14 cellular contexts compared by ENCODE assay signal in the genomic region with DNA sequence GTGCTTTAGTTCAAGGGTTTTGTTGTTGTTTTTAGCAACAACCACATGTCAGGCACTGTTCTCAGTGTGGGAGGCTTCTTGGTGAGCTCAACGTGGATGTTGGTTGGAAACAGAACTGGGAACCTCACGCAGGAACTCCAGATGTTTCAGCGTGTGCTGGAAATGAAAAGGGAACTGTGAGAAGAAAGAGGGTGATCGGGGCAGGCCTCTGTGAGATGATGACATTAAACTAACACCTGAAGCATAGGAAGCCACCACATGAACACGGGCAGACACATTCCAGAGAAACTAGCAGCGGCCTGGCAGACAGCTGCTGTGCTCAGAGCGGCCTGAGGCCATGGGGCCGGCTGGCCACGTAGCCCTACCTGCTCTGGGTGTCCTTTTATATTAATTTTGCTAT.
DNase-seq lines count a peak whose midpoint lies in the region; ATAC-seq and TF ChIP-seq lines count a peak whose summit lies in the region.
"Had no signal": no experiment of that assay in that cellular context is flagged by ENCODE, and none has a peak within 500 bp of the region (broad histone marks: within the 10 kb centered on the region; RNA-seq: fewer than 3 reads in every experiment).

No MANE protein-coding gene starts in this region.

- H3K4me2 ChIP-seq in mammary epithelial cell (ENCODE audit: insufficient read depth, low read depth, low read length) = no peak overlapping the region

- H3K4me1 Mint-ChIP-seq in MCF 10A (ENCODE audit: insufficient read depth, unreplicated experiment) = peaks cover 5% of the 10 kb centered on the region
- peaks cover 5% of the 10 kb centered on the region for H3K4me1 Mint-ChIP-seq in chondrocyte (ENCODE audit: low read depth)
- peaks cover 8 to 12% of the 10 kb centered on the region in 2 donors for H3K4me1 Mint-ChIP-seq in stimulated activated naive B cell treated with anti-CD40 and anti-IgM and Interleukin-4, amounts not matched to agents 10 μg/mL and 1 μg/mL and 100 μg/mL, for 72 hours

- no peak overlapping the region for H2AFZ ChIP-seq in mammary epithelial cell (ENCODE audit: low read depth, low read length)

- H3K9ac ChIP-seq in mammary epithelial cell (ENCODE audit: insufficient read depth, low read length) = no peak overlapping the region

- H4K20me1 ChIP-seq in mammary epithelial cell (ENCODE audit: insufficient read depth, low read length) = no peaks in the 10 kb centered on the region

- 50% methylated on average over 9 of the region's 9 CpGs for WGBS in mammary epithelial cell (ENCODE audit: low coverage, missing lambda C conversion rate)

- no peak for TF ChIP-seq CTCF in mammary epithelial cell (conservative IDR thresholded peaks at IDR 0.05 in 1 of 2, IDR thresholded peaks at IDR 0.05 in 1 of 2; ENCODE audit: extremely low read depth in 1 of 2, insufficient read depth in 1 of 2, low read depth in 1 of 2, low read length in 2 of 2)
- TF ChIP-seq CTCF in MCF 10A (IDR thresholded peaks at IDR 0.05; ENCODE audit: unreplicated experiment) = no peak
- TF ChIP-seq CTCF in chondrocyte (IDR thresholded peaks at IDR 0.05) = no peak

- DNase-seq in mammary epithelial cell (peak; percentile 27), MCF 10A (ENCODE audit: unreplicated experiment) (no peak), chondrocyte (ENCODE audit: low spot score) (no peak), MG63 (no peak), SW 1271 (lab: John Stamatoyannopoulos, UW) (no peak)
- DNase-seq in stimulated activated naive B cell treated with anti-CD40 and anti-IgM and Interleukin-4, amounts not matched to agents 10 μg/mL and 1 μg/mL and 100 μg/mL, for 72 hours = peak; percentile 19
- DNase-seq: effector CD4-positive, alpha-beta T cell; foreskin keratinocyte; GF-D8; NCI-H1694; SIG-M5; T1000 had no signal

- in situ Hi-C loops in mammary epithelial cell (cut with MboI; ENCODE audit: low sequenced_read_pairs in 2 of 2) = no loop called here

- dilution Hi-C loops in mammary epithelial cell (cut with HindIII; ENCODE audit: low sequenced_read_pairs) = loop anchor here (5.0 kb wide), 1 partner anchor 90 kb away; no protein-coding TSS in a partner anchor

- intact Hi-C loops in mammary epithelial cell (cut with micrococcal nuclease) = loop anchor here (2.0 kb wide), 1 partner anchor 17 kb away; no protein-coding TSS in a partner anchor
- intact Hi-C loops in MCF 10A (cut with micrococcal nuclease) = no loop called here

- ATAC-seq in HG02870 (IDR thresholded peaks at IDR 0.05; ENCODE audit: unreplicated experiment) (peak; percentile 49), GM18498 (IDR thresholded peaks at IDR 0.05; ENCODE audit: unreplicated experiment) (no peak)
- peak; percentile 82 to 88 for ATAC-seq in stimulated activated naive B cell treated with anti-CD40 and anti-IgM and Interleukin-4, amounts not matched to agents 10 μg/mL and 1 μg/mL and 100 μg/mL, for 72 hours (replicated peaks)
- ATAC-seq: foreskin keratinocyte had no signal

- POLR2A ChIA-PET in MCF 10A (lab: Yijun Ruan, JAX) = interaction anchor here (0.6 kb wide), 1 partner anchor 66 kb away, joined by 3 read pairs; no protein-coding TSS in a partner anchor

- no peaks in the 10 kb centered on the region for H3K4me1 ChIP-seq in mammary epithelial cell (ENCODE audit: insufficient read depth, low read length)
- H3K4me1 ChIP-seq: foreskin keratinocyte had no signal

- H3K36me3 ChIP-seq in mammary epithelial cell (ENCODE audit: insufficient read depth, low read length) (peaks cover 6% of the 10 kb centered on the region), MG63 (no peaks in the 10 kb centered on the region; the same call in 1 of the 2 replicates)

- CTCF ChIA-PET in mammary epithelial cell (lab: Charles Lee; ENCODE audit: low non-redundant PET) (no interaction called here), MCF 10A (lab: Yijun Ruan, JAX) (interaction anchor here (0.7 to 1.2 kb wide), 2 partner anchors 63 to 156 kb away, joined by 3 read pairs; no protein-coding TSS in a partner anchor)

- H3K79me2 ChIP-seq in mammary epithelial cell (ENCODE audit: insufficient read depth, low read length) = no peaks in the 10 kb centered on the region

- H3K27ac ChIP-seq in mammary epithelial cell (ENCODE audit: insufficient read depth, low read depth, low read length) = no peak overlapping the region
- H3K27ac ChIP-seq: foreskin keratinocyte had no signal

- H3K9me3 ChIP-seq in mammary epithelial cell (replicated peaks; ENCODE audit: insufficient read depth, low read length) (no peaks in the 10 kb centered on the region), MG63 (no peaks in the 10 kb centered on the region)

- H3K9me3 Mint-ChIP-seq in MCF 10A (ENCODE audit: unreplicated experiment) (no peaks in the 10 kb centered on the region), chondrocyte (ENCODE audit: low read depth) (no peaks in the 10 kb centered on the region)
- no peaks in the 10 kb centered on the region for H3K9me3 Mint-ChIP-seq in stimulated activated naive B cell treated with anti-CD40 and anti-IgM and Interleukin-4, amounts not matched to agents 10 μg/mL and 1 μg/mL and 100 μg/mL, for 72 hours

- H3K27ac Mint-ChIP-seq in MCF 10A (ENCODE audit: low read depth, unreplicated experiment) (no peak overlapping the region), chondrocyte (ENCODE audit: unreplicated experiment) (peak overlapping the region; percentile 38)
- peak overlapping the region; percentile 52 for H3K27ac Mint-ChIP-seq in stimulated activated naive B cell treated with anti-CD40 and anti-IgM and Interleukin-4, amounts not matched to agents 10 μg/mL and 1 μg/mL and 100 μg/mL, for 72 hours

- BruUV-seq in mammary epithelial cell (replicated peaks; lab: Mats Ljungman, UMichigan) (no TSS peak), MCF 10A (replicated peaks; lab: Mats Ljungman, UMichigan) (no TSS peak)

- H3K36me3 Mint-ChIP-seq in MCF 10A (ENCODE audit: insufficient read depth, unreplicated experiment) = peaks cover 21% of the 10 kb centered on the region
- H3K36me3 Mint-ChIP-seq in chondrocyte (ENCODE audit: low read depth) = peaks cover 45% of the 10 kb centered on the region
- H3K36me3 Mint-ChIP-seq in stimulated activated naive B cell treated with anti-CD40 and anti-IgM and Interleukin-4, amounts not matched to agents 10 μg/mL and 1 μg/mL and 100 μg/mL, for 72 hours = peaks cover 46 to 72% of the 10 kb centered on the region in 2 donors

- H3K27me3 ChIP-seq in mammary epithelial cell (ENCODE audit: insufficient read depth, low read length) (no peaks in the 10 kb centered on the region), MG63 (no peaks in the 10 kb centered on the region)
- H3K27me3 ChIP-seq: foreskin keratinocyte had no signal

- no peak overlapping the region for H3K4me3 Mint-ChIP-seq in MCF 10A (ENCODE audit: unreplicated experiment)
- H3K4me3 Mint-ChIP-seq in chondrocyte (ENCODE audit: unreplicated experiment) = no peak overlapping the region
- no peak overlapping the region for H3K4me3 Mint-ChIP-seq in stimulated activated naive B cell treated with anti-CD40 and anti-IgM and Interleukin-4, amounts not matched to agents 10 μg/mL and 1 μg/mL and 100 μg/mL, for 72 hours

- H3K4me3 ChIP-seq in mammary epithelial cell (replicated peaks in 1 of 3; ENCODE audit: insufficient read depth in 1 of 3, low read depth in 2 of 3, low read length in 3 of 3) = no peak overlapping the region
- no peak overlapping the region for H3K4me3 ChIP-seq in MG63

- H3K27me3 Mint-ChIP-seq in MCF 10A (ENCODE audit: insufficient read depth, unreplicated experiment) = no peaks in the 10 kb centered on the region
- H3K27me3 Mint-ChIP-seq in chondrocyte (ENCODE audit: low read depth) = no peaks in the 10 kb centered on the region
- H3K27me3 Mint-ChIP-seq in stimulated activated naive B cell treated with anti-CD40 and anti-IgM and Interleukin-4, amounts not matched to agents 10 μg/mL and 1 μg/mL and 100 μg/mL, for 72 hours = no peaks in the 10 kb centered on the region

Comparison
In these comparisons a context has a peak if more than half of its experiments do, and no peak if none do; other contexts are left out.
1. DNase-seq: peak in mammary epithelial cell (single experiment) and stimulated activated naive B cell treated with anti-CD40 and anti-IgM and Interleukin-4, amounts not matched to agents 10 μg/mL and 1 μg/mL and 100 μg/mL, for 72 hours (single experiment); none in MCF 10A (single experiment), chondrocyte (single experiment), MG63 (single experiment) and SW 1271 (0 of 2).